ENCODE assay signal across 31 cellular contexts in genomic region chr7:132554446-132554845, GRCh38.
"Had no signal": no experiment of that assay in that cellular context is flagged by ENCODE, and none has a peak within 500 bp of the region (broad histone marks: within the 10 kb centered on the region; RNA-seq: fewer than 3 reads in every experiment).

No MANE protein-coding gene starts in this region.

- H3K4me3 ChIP-seq: adrenal gland, ascending aorta, body of pancreas, breast epithelium, cardiac muscle cell had no signal

- ATAC-seq: activated naive CD4-positive, alpha-beta T cell treated with anti-CD3 and anti-CD28 coated beads, Interleukin-2, amount 50 U/mL, for 72 hours; activated naive CD8-positive, alpha-beta T cell treated with anti-CD3 and anti-CD28 coated beads, Interleukin-2, amount 50 U/mL, for 24 hours; activated T-cell treated with anti-CD3 and anti-CD28 coated beads, Interleukin-2, amount 50 U/mL, for 4 hours; activated T-cell treated with anti-CD3 and anti-CD28 coated beads, Interleukin-2, amount 50 U/mL, for 72 hours; activated T-helper 17 cell treated with anti-CD3 and anti-CD28 coated beads, Interleukin-2, amount 50 U/mL, for 72 hours; body of pancreas had no signal

- H3K27me3 ChIP-seq: adrenal gland, ascending aorta, body of pancreas, brain microvascular endothelial cell, breast epithelium, cardiac muscle cell had no signal

- DNase-seq: activated effector memory CD4-positive, alpha-beta T cell treated with anti-CD3 and anti-CD28 coated beads, Interleukin-2, amount 50 U/mL, for 16 hours; activated effector memory CD4-positive, alpha-beta T cell treated with Interleukin-2 at 50 U/mL for 16 hours; activated gamma-delta T cell; activated gamma-delta T cell treated with Interleukin-2 at 50 U/mL for 16 hours; activated naive CD4-positive, alpha-beta T cell; activated naive CD4-positive, alpha-beta T cell treated with anti-CD3 and anti-CD28 coated beads for 36 hours; activated naive CD4-positive, alpha-beta T cell treated with anti-CD3 and anti-CD28 coated beads, Interleukin-2, amount 10 ng/mL, durations not matched to agents 7 days and 5 days; activated naive CD4-positive, alpha-beta T cell treated with anti-CD3 and anti-CD28 coated beads, Interleukin-2, amount 50 U/mL, for 16 hours; activated naive CD4-positive, alpha-beta T cell treated with Interleukin-2 at 50 U/mL for 16 hours; activated naive CD8-positive, alpha-beta T cell treated with anti-CD3 and anti-CD28 coated beads for 36 hours; activated naive CD8-positive, alpha-beta T cell treated with anti-CD3 and anti-CD28 coated beads, Interleukin-2, amount 10 ng/mL, durations not matched to agents 7 days and 5 days; activated naive CD8-positive, alpha-beta T cell treated with anti-CD3 and anti-CD28 coated beads, Interleukin-2, amount 50 U/mL, for 24 hours; activated T-cell treated with anti-CD3 and anti-CD28 coated beads, Interleukin-2, amount 50 U/mL, for 24 hours; activated T-cell treated with anti-CD3 and anti-CD28 coated beads, Interleukin-2, amount 50 U/mL, for 4 hours; activated T-cell treated with anti-CD3 and anti-CD28 coated beads, Interleukin-2, amount 50 U/mL, for 48 hours; activated T-cell treated with anti-CD3 and anti-CD28 coated beads, Interleukin-2, amount 50 U/mL, for 72 hours; adrenal gland; amniotic stem cell; amygdala; anterior cingulate cortex; aorta; body of pancreas; brain microvascular endothelial cell; caudate nucleus; central memory CD4-positive, alpha-beta T cell; cerebellar nuclear complex had no signal

- H3K27ac ChIP-seq: adrenal gland, ascending aorta, body of pancreas, brain microvascular endothelial cell, breast epithelium, cardiac muscle cell had no signal

- H3K4me1 ChIP-seq: adrenal gland, ascending aorta, body of pancreas, breast epithelium had no signal

- H3K36me3 ChIP-seq: adrenal gland, brain microvascular endothelial cell, breast epithelium, cardiac muscle cell had no signal
